Comparison of ENCODE assay signal across 8 cellular contexts in the genomic region with DNA sequence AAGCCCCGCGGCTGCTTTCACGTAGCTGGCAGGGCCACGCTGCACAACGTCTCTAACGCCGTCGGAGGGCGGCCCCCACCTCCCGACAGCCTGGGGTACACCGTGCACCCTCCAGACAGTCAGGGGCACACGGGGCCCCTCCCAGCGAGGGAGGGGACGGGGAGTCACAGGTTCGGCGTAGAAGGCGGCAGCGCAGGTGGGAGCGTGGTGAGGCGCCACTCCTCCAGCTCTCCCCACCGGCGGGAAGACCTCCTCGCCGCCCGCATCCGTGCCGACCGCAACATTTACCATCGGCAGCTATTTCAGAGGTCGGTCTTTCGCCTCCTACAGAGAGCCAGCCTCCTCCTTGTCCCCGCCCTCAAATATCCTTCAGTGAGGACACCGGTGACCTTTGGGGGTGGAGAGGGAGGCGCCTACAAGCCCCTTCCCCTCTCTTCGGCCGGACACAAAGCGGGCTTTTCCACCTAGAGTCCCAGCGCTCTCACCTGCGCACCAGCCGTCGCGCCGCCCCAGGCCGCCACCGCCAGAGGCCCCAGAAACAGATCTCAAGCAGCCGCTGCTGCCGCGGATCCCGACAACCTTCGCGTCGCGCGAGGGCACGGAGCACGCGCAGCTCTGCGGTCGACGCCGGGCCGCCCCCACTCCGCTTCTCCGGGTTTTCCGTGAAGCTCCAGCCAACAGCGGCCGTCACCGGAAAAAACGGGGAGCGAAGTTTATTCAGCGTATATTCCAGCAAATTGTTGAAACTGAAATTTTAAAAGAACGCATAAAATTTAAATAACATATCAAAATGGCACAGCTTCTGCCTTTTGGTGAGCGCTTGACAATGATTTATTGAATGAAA. TPM values are rescaled to one million over a fixed set of nuclear protein-coding genes. Genes with fewer than 3 reads are reported as not detected.
DNase-seq lines count a peak whose midpoint lies in the region; ATAC-seq and TF ChIP-seq lines count a peak whose summit lies in the region.

A gene (minus strand): TSS at position 600 of the 844 bp plus-strand sequence. CDS start 20,708 bp downstream, outside the sequence.

- H3K4me3 ChIP-seq in colonic mucosa, result peak within 1 kb of the TSS; percentile 90

- H3K9me3 ChIP-seq in colonic mucosa, result no peaks in the 10 kb centered on the region

- H3K27me3 ChIP-seq in colonic mucosa, result no peaks in the 10 kb centered on the region

- no peaks in the 10 kb centered on the region for H3K36me3 ChIP-seq in colonic mucosa

- TF ChIP-seq POLR2A in GM19099 (IDR thresholded peaks at IDR 0.05; ENCODE audit: extremely low read depth, insufficient read length, low read depth), result peak; percentile 52

- peaks cover 7% of the 10 kb centered on the region for H3K4me1 ChIP-seq in colonic mucosa

- H3K27ac ChIP-seq in colonic mucosa, result peak within 1 kb of the TSS; percentile 86

- ATAC-seq in HG03354 (IDR thresholded peaks at IDR 0.05; ENCODE audit: poor library complexity, severe bottlenecking, unreplicated experiment), result peak; percentile 60
- ATAC-seq in left lobe of liver, result peak; percentile 81

- DNase-seq in AML-193 (lab: John Stamatoyannopoulos, UW), result peak; percentile 76 to 86
- DNase-seq in NCI-H510A (lab: John Stamatoyannopoulos, UW), result peak; percentile 93
- peak; percentile 81 to 85 for DNase-seq in activated CD4-positive, alpha-beta T cell treated with anti-CD3 and anti-CD28 coated beads for 4 hours
- DNase-seq in colonic mucosa, result peak; percentile 92
- peak; percentile 92 for DNase-seq in left lobe of liver (ENCODE audit: low spot score)
- DNase-seq in stimulated activated CD4-positive, alpha-beta T cell treated with anti-CD3 and anti-CD28 coated beads, Interleukin-2, amount 100 ng/mL, for 24 hours, result peak; percentile 86 to 89

- intact Hi-C loops in colonic mucosa (cut with DNase I), result loop anchor here (10.0 kb wide), 1 partner anchor 241 kb away; a partner anchor contains a TSS

- H3K9ac ChIP-seq in colonic mucosa (ENCODE audit: low read depth in 2 of 2, low read length in 2 of 2), result peak within 1 kb of the TSS; percentile 76 to 89

- no peak for TF ChIP-seq CTCF in colonic mucosa (IDR thresholded peaks at IDR 0.05)

RNA-seq across cellular contexts. Expression of the gene that starts here (rescaled TPM):
- 10 to 100 TPM; 22.6 to 24.9 TPM for total RNA-seq in colonic mucosa
- total RNA-seq in left lobe of liver, result 12.1 TPM

Comparison
In these comparisons a context has a peak if more than half of its experiments do, and no peak if none do; other contexts are left out.
1. Peak in every context shown above with its lines: DNase-seq, ATAC-seq, H3K4me3 ChIP-seq and H3K27ac ChIP-seq.